1 cellular context compared by ENCODE assay signal in the genomic region with DNA sequence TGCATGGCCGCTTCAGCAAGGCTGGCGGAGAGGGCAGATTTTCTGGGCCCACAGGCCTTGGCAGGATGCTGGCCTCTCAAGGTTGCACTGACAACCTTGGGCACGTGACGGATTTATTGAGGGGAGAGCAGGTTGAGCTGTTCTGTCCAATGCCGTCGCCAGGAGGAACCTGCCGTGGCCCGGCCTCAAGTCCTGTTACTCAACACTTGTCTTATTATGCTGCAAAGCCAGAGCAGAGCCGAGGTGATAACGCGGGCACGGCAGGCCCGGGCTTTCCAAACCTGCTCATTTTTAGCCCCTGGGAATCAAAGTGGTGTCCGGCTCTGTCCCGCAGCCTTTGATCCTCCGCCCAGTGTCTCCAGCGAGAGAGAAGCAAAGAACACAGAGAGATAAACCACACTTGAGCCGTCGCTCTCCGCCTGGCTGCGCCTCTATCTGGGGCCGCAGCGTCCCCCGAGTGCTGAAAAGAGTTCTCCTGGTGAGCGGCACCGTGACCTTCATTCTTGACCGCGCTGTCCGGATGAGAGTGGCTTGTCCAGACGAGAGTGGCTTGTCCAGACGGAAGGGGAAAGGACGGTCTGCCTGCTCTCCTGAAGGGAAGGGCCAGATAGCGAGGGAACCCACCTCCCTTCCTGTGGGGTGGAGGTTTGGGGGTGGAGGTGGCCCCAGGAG.
TF ChIP-seq lines count a peak whose summit lies in the region.

No MANE protein-coding gene starts in this region.

TF ChIP-seq in HepG2, 621 proteins besides CTCF, POLR2A, EP300 and RAD21 (continued from another document and continues in another):
- no peak for TF ChIP-seq ZHX1 (CRISPR knock-in tag; IDR thresholded peaks at IDR 0.05; ENCODE audit: low read depth)
- no peak for TF ChIP-seq NR3C1 (CRISPR knock-in tag; IDR thresholded peaks at IDR 0.05)
- no peak for TF ChIP-seq ATF2 (CRISPR knock-in tag; IDR thresholded peaks at IDR 0.05)
- no peak for TF ChIP-seq NAIF1 (CRISPR knock-in tag; IDR thresholded peaks at IDR 0.05; ENCODE audit: borderline replicate concordance)
- no peak for TF ChIP-seq MXD3 (CRISPR knock-in tag; IDR thresholded peaks at IDR 0.05)
- no peak for TF ChIP-seq YY1 (IDR thresholded peaks at IDR 0.05; ENCODE audit: insufficient read depth, insufficient replicate concordance, low read depth, low read length)
- TF ChIP-seq THAP11 (CRISPR knock-in tag; IDR thresholded peaks at IDR 0.05): no peak
- TF ChIP-seq BRCA1 (CRISPR knock-in tag; IDR thresholded peaks at IDR 0.05): no peak
- no peak for TF ChIP-seq MBD4 (IDR thresholded peaks at IDR 0.05; ENCODE audit: borderline replicate concordance, low read length)
- no peak for TF ChIP-seq ZNF253 (CRISPR knock-in tag; IDR thresholded peaks at IDR 0.05; ENCODE audit: borderline replicate concordance)
- TF ChIP-seq CREBL2 (CRISPR knock-in tag; IDR thresholded peaks at IDR 0.05; ENCODE audit: borderline replicate concordance): no peak
- TF ChIP-seq, protein P1, sequence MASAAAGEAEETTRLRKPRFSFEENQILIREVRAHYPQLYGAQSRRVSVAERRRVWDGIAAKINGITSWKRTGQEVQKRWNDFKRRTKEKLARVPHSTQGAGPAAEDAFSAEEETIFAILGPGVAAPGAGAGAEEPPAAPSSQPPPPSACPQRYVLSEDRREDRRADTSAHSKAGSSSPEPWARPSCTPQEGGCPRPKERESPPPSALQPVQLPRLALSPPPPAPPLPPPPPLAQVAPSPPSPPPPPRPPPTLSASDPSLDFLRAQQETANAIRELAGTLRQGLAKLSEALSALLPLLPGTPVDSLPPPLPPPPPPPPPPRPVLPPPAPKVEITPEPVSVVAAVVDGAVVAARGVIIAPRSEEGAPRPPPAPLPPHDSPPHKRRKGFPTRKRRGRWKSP (CRISPR knock-in tag; IDR thresholded peaks at IDR 0.05): peak; percentile 70; the same call in 1 of the 2 replicates
- no peak for TF ChIP-seq ARID3A (IDR thresholded peaks at IDR 0.05; ENCODE audit: low read depth, low read length)
- 0 out of 2 replicates have a peak, but pooled peaks have one; percentile 44 for TF ChIP-seq ZNF800 (CRISPR knock-in tag; IDR thresholded peaks at IDR 0.05)
- no peak for TF ChIP-seq ZNF614 (CRISPR knock-in tag; IDR thresholded peaks at IDR 0.05; ENCODE audit: borderline replicate concordance)
- no peak for TF ChIP-seq POLR2AphosphoS2 (IDR thresholded peaks at IDR 0.05; ENCODE audit: low read depth, low read length)
- peak; percentile 17; the same call in 1 of the 2 replicates for TF ChIP-seq MIER2 (CRISPR knock-in tag; IDR thresholded peaks at IDR 0.05)
- no peak for TF ChIP-seq RORA (CRISPR knock-in tag; IDR thresholded peaks at IDR 0.05)
- no peak for TF ChIP-seq TEAD2 (CRISPR knock-in tag; IDR thresholded peaks at IDR 0.05)
- TF ChIP-seq, protein P2, sequence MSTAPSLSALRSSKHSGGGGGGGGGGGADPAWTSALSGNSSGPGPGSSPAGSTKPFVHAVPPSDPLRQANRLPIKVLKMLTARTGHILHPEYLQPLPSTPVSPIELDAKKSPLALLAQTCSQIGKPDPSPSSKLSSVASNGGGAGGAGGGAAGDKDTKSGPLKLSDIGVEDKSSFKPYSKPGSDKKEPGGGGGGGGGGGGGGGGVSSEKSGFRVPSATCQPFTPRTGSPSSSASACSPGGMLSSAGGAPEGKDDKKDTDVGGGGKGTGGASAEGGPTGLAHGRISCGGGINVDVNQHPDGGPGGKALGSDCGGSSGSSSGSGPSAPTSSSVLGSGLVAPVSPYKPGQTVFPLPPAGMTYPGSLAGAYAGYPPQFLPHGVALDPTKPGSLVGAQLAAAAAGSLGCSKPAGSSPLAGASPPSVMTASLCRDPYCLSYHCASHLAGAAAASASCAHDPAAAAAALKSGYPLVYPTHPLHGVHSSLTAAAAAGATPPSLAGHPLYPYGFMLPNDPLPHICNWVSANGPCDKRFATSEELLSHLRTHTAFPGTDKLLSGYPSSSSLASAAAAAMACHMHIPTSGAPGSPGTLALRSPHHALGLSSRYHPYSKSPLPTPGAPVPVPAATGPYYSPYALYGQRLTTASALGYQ (CRISPR knock-in tag; IDR thresholded peaks at IDR 0.05): peak; percentile 23; the same call in 1 of the 2 replicates
- no peak for TF ChIP-seq SOX13 (IDR thresholded peaks at IDR 0.05)
- TF ChIP-seq SOX13 (CRISPR knock-in tag; conservative IDR thresholded peaks at IDR 0.05 in 1 of 2, IDR thresholded peaks at IDR 0.05 in 1 of 2): peak in 1 of 2 experiments; percentile 33; a peak in 1 of 4 replicates
- TF ChIP-seq, protein P3, sequence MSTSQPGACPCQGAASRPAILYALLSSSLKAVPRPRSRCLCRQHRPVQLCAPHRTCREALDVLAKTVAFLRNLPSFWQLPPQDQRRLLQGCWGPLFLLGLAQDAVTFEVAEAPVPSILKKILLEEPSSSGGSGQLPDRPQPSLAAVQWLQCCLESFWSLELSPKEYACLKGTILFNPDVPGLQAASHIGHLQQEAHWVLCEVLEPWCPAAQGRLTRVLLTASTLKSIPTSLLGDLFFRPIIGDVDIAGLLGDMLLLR (CRISPR knock-in tag; IDR thresholded peaks at IDR 0.05): no peak
- no peak for TF ChIP-seq ERF (CRISPR knock-in tag; IDR thresholded peaks at IDR 0.05)
- TF ChIP-seq HOXA9 (CRISPR knock-in tag; IDR thresholded peaks at IDR 0.05; ENCODE audit: borderline replicate concordance): no peak
- TF ChIP-seq ATM (IDR thresholded peaks at IDR 0.05; ENCODE audit: borderline replicate concordance): no peak
- no peak for TF ChIP-seq ZNF678 (CRISPR knock-in tag; IDR thresholded peaks at IDR 0.05)
- TF ChIP-seq ELK4 (CRISPR knock-in tag; IDR thresholded peaks at IDR 0.05; ENCODE audit: borderline replicate concordance): no peak
- 0 out of 2 replicates have a peak, but pooled peaks have one; percentile 42 for TF ChIP-seq MXD1 (CRISPR knock-in tag; IDR thresholded peaks at IDR 0.05)
- TF ChIP-seq ZNF709 (CRISPR knock-in tag; IDR thresholded peaks at IDR 0.05): no peak; the same call in 1 of the 2 replicates
- no peak for TF ChIP-seq ZNF224 (CRISPR knock-in tag; IDR thresholded peaks at IDR 0.05)
- TF ChIP-seq KDM1A (CRISPR knock-in tag; IDR thresholded peaks at IDR 0.05): peak; percentile 46; the same call in 1 of the 2 replicates
- TF ChIP-seq HOXD1 (CRISPR knock-in tag; IDR thresholded peaks at IDR 0.05): no peak
- TF ChIP-seq KDM2A (CRISPR knock-in tag; IDR thresholded peaks at IDR 0.05; ENCODE audit: borderline replicate concordance, low read depth): no peak
- 0 out of 2 replicates have a peak, but pooled peaks have one; percentile 49 for TF ChIP-seq ZNF530 (CRISPR knock-in tag; IDR thresholded peaks at IDR 0.05; ENCODE audit: low read depth)
- TF ChIP-seq TOE1 (CRISPR knock-in tag; IDR thresholded peaks at IDR 0.05): no peak
- peak; percentile 47 for TF ChIP-seq ZNF891 (CRISPR knock-in tag; IDR thresholded peaks at IDR 0.05)
- no peak for TF ChIP-seq IRF1 (CRISPR knock-in tag; IDR thresholded peaks at IDR 0.05; ENCODE audit: low read depth)
- TF ChIP-seq ISL2 (CRISPR knock-in tag; IDR thresholded peaks at IDR 0.05): no peak
- no peak for TF ChIP-seq GABPA (IDR thresholded peaks at IDR 0.05; ENCODE audit: low read depth, low read length)
- no peak for TF ChIP-seq GABPA (CRISPR knock-in tag; IDR thresholded peaks at IDR 0.05; ENCODE audit: low read depth)
- TF ChIP-seq, protein P4, sequence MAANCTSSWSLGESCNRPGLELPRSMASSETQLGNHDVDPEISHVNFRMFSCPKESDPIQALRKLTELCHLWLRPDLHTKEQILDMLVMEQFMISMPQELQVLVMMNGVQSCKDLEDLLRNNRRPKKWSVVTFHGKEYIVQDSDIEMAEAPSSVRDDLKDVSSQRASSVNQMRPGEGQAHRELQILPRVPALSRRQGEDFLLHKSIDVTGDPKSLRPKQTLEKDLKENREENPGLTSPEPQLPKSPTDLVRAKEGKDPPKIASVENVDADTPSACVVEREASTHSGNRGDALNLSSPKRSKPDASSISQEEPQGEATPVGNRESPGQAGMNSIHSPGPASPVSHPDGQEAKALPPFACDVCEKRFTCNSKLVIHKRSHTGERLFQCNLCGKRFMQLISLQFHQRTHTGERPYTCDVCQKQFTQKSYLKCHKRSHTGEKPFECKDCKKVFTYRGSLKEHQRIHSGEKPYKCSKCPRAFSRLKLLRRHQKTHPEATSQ (CRISPR knock-in tag; IDR thresholded peaks at IDR 0.05; ENCODE audit: borderline replicate concordance): no peak
- TF ChIP-seq HNRNPL (IDR thresholded peaks at IDR 0.05; ENCODE audit: low read depth, low read length): peak; percentile 83
- TF ChIP-seq ZNF546 (CRISPR knock-in tag; conservative IDR thresholded peaks at IDR 0.05): no peak
- no peak for TF ChIP-seq ZNF816 (CRISPR knock-in tag; IDR thresholded peaks at IDR 0.05; ENCODE audit: borderline replicate concordance)
